Comparison of ENCODE assay signal across 10 cellular contexts in genomic region chr5:132812123-132812948, GRCh38. TPM values are rescaled to one million over a fixed set of nuclear protein-coding genes. Genes with fewer than 3 reads are reported as not detected.
DNase-seq lines count a peak whose midpoint lies in the region; ATAC-seq, FAIRE-seq and TF ChIP-seq lines count a peak whose summit lies in the region.
"Had no signal": no experiment of that assay in that cellular context is flagged by ENCODE, and none has a peak within 500 bp of the region (broad histone marks: within the 10 kb centered on the region; RNA-seq: fewer than 3 reads in every experiment).

No MANE protein-coding gene starts in this region.

- H4K20me1 ChIP-seq in OCI-LY3 (ENCODE audit: insufficient read depth, low read length) (no peaks in the 10 kb centered on the region), endothelial cell of umbilical vein (replicated peaks; ENCODE audit: control insufficient read depth, extremely low read depth, insufficient read depth, low read length) (no peaks in the 10 kb centered on the region)

- H3K4me1 Mint-ChIP-seq in stimulated activated naive CD8-positive, alpha-beta T cell treated with anti-CD3 and anti-CD28 coated beads, Interleukin-15, Interleukin-2, amounts not matched to agents 100 ng/mL and 50 ng/mL, for 24 hours (ENCODE audit: low read depth), result peaks cover 10% of the 10 kb centered on the region

- dilution Hi-C loops in endothelial cell of umbilical vein (cut with MboI; ENCODE audit: extremely low pct_ligation_motif_present, low sequenced_read_pairs), result no loop called here

- BruUV-seq in endothelial cell of umbilical vein (replicated peaks; lab: Mats Ljungman, UMichigan), result no TSS peak

- peak; percentile 15 for FAIRE-seq in endothelial cell of umbilical vein (lab: Jason Lieb, UNC)

- peaks cover 55% of the 10 kb centered on the region for H3K27me3 Mint-ChIP-seq in stimulated activated naive CD8-positive, alpha-beta T cell treated with anti-CD3 and anti-CD28 coated beads, Interleukin-15, Interleukin-2, amounts not matched to agents 100 ng/mL and 50 ng/mL, for 24 hours

- TF ChIP-seq CTCF in OCI-LY3 (IDR thresholded peaks at IDR 0.05; ENCODE audit: low read depth, low read length) (no peak), endothelial cell of umbilical vein (IDR thresholded peaks at IDR 0.05; ENCODE audit: extremely low read depth in 1 of 2, insufficient read depth in 1 of 2, low read depth in 1 of 2, low read length in 2 of 2) (no peak), esophagus squamous epithelium (IDR thresholded peaks at IDR 0.05) (no peak)

- DNase-seq in stimulated activated naive CD8-positive, alpha-beta T cell treated with anti-CD3 and anti-CD28 coated beads, Interleukin-15, Interleukin-2, amounts not matched to agents 100 U/mL and 50 U/mL, for 24 hours, result no peak
- DNase-seq in endothelial cell of umbilical vein (ENCODE audit: low read depth, low spot score) (no peak), left lobe of liver (ENCODE audit: low spot score) (no peak), SW480 (ENCODE audit: low spot score) (no peak), esophagus squamous epithelium (lab: John Stamatoyannopoulos, UW) (no peak)
- no peak for DNase-seq in activated effector memory CD4-positive, alpha-beta T cell treated with Interleukin-2 at 50 U/mL for 16 hours
- DNase-seq: activated CD4-positive, alpha-beta T cell treated with anti-CD3 and anti-CD28 coated beads, Interleukin-2, amount 50 U/mL, for 1 hour; effector CD8-positive, alpha-beta T cell had no signal

- no peak for ATAC-seq in stimulated activated naive CD8-positive, alpha-beta T cell treated with anti-CD3 and anti-CD28 coated beads, Interleukin-15, Interleukin-2, amounts not matched to agents 100 U/mL and 50 U/mL, for 24 hours
- ATAC-seq in left lobe of liver, result no peak

- peak overlapping the region; percentile 74 for H3K4me3 Mint-ChIP-seq in stimulated activated naive CD8-positive, alpha-beta T cell treated with anti-CD3 and anti-CD28 coated beads, Interleukin-15, Interleukin-2, amounts not matched to agents 100 ng/mL and 50 ng/mL, for 24 hours

- no peaks in the 10 kb centered on the region for H3K36me3 ChIP-seq in OCI-LY3 (replicated peaks; ENCODE audit: low read depth, low read length)
- no peaks in the 10 kb centered on the region for H3K36me3 ChIP-seq in endothelial cell of umbilical vein (ENCODE audit: control insufficient read depth in 2 of 2, extremely low read depth in 1 of 2, insufficient read depth in 2 of 2, low read length in 2 of 2)
- H3K36me3 ChIP-seq in esophagus squamous epithelium, result no peaks in the 10 kb centered on the region

- H3K9me3 ChIP-seq in OCI-LY3 (ENCODE audit: insufficient read depth, low read length) (no peaks in the 10 kb centered on the region), endothelial cell of umbilical vein (replicated peaks; ENCODE audit: control insufficient read depth, insufficient read depth, low read length) (no peaks in the 10 kb centered on the region), esophagus squamous epithelium (no peaks in the 10 kb centered on the region)

- H2AFZ ChIP-seq in OCI-LY3 (ENCODE audit: low read depth, low read length) (no peak overlapping the region), endothelial cell of umbilical vein (ENCODE audit: low read depth, low read length) (no peak overlapping the region)

- H3K36me3 Mint-ChIP-seq in stimulated activated naive CD8-positive, alpha-beta T cell treated with anti-CD3 and anti-CD28 coated beads, Interleukin-15, Interleukin-2, amounts not matched to agents 100 ng/mL and 50 ng/mL, for 24 hours (ENCODE audit: low read depth), result no peaks in the 10 kb centered on the region

- H3K9me3 Mint-ChIP-seq in stimulated activated naive CD8-positive, alpha-beta T cell treated with anti-CD3 and anti-CD28 coated beads, Interleukin-15, Interleukin-2, amounts not matched to agents 100 ng/mL and 50 ng/mL, for 24 hours, result no peaks in the 10 kb centered on the region

- POLR2A ChIA-PET in endothelial cell of umbilical vein (lab: Charles Lee), result no interaction called here

- H3K4me1 ChIP-seq in OCI-LY3 (ENCODE audit: low read length), result no peaks in the 10 kb centered on the region
- no peaks in the 10 kb centered on the region for H3K4me1 ChIP-seq in endothelial cell of umbilical vein (ENCODE audit: control insufficient read depth, extremely low read depth, insufficient read depth, low read length)
- peaks cover 9 to 35% (median 18%) of the 10 kb centered on the region in 3 donors for H3K4me1 ChIP-seq in esophagus squamous epithelium

- TF ChIP-seq POLR2A in endothelial cell of umbilical vein (IDR thresholded peaks at IDR 0.05; ENCODE audit: low read depth, low read length), result no peak
- no peak for TF ChIP-seq POLR2A in esophagus squamous epithelium (IDR thresholded peaks at IDR 0.05)

- H3K4me2 ChIP-seq in OCI-LY3 (ENCODE audit: low read length), result peak overlapping the region; percentile 20
- H3K4me2 ChIP-seq in endothelial cell of umbilical vein (ENCODE audit: insufficient read depth, low read length), result peak overlapping the region; percentile 29

- no peaks in the 10 kb centered on the region for H3K79me2 ChIP-seq in OCI-LY3 (ENCODE audit: low read length)
- no peaks in the 10 kb centered on the region for H3K79me2 ChIP-seq in endothelial cell of umbilical vein (ENCODE audit: control insufficient read depth, insufficient read depth, low read length)

- H3K27me3 ChIP-seq in OCI-LY3 (ENCODE audit: low read depth, low read length) (0 out of 2 replicates have a peak, but pooled peaks cover 4% of the 10 kb centered on the region), endothelial cell of umbilical vein (ENCODE audit: control insufficient read depth in 2 of 2, insufficient read depth in 2 of 2, low read length in 2 of 2) (peaks cover 20 to 36% of the 10 kb centered on the region in 2 experiments), esophagus squamous epithelium (peaks cover 6 to 55% (median 14%) of the 10 kb centered on the region in 4 donors)

- H3K9me1 ChIP-seq in endothelial cell of umbilical vein (replicated peaks; ENCODE audit: control insufficient read depth, extremely low read depth, insufficient read depth, low read length), result no peaks in the 10 kb centered on the region

- intact Hi-C loops in endothelial cell of umbilical vein (cut with micrococcal nuclease), result no loop called here
- intact Hi-C loops in esophagus squamous epithelium (cut with DNase I), result loop anchor here (10.0 kb wide), 1 partner anchor 288 kb away; no protein-coding TSS in a partner anchor

- WGBS in esophagus squamous epithelium, 2 donors, result 60 to 70% methylated on average over 20 of the region's 20 CpGs

- H3K4me3 ChIP-seq in OCI-LY3 (ENCODE audit: low read length) (no peak overlapping the region), endothelial cell of umbilical vein (replicated peaks in 1 of 3; ENCODE audit: insufficient read depth in 1 of 3, low read depth in 1 of 3, low read length in 3 of 3) (no peak overlapping the region), esophagus squamous epithelium (peak overlapping the region in 1 of 4 donors; percentile 54)

- no peak overlapping the region for H3K9ac ChIP-seq in OCI-LY3 (ENCODE audit: low read length)
- no peak overlapping the region for H3K9ac ChIP-seq in endothelial cell of umbilical vein (replicated peaks; ENCODE audit: extremely low read depth, insufficient read depth, low read length)

- no peak overlapping the region for H3K27ac Mint-ChIP-seq in stimulated activated naive CD8-positive, alpha-beta T cell treated with anti-CD3 and anti-CD28 coated beads, Interleukin-15, Interleukin-2, amounts not matched to agents 100 ng/mL and 50 ng/mL, for 24 hours

- H3K27ac ChIP-seq in OCI-LY3 (ENCODE audit: low read length), result no peak overlapping the region
- H3K27ac ChIP-seq in endothelial cell of umbilical vein (ENCODE audit: insufficient read depth, low read depth, low read length), result no peak overlapping the region
- H3K27ac ChIP-seq in esophagus squamous epithelium, result no peak overlapping the region

- CTCF ChIA-PET in endothelial cell of umbilical vein (lab: Charles Lee), result interaction anchor here (1.2 to 5.4 kb wide), 3 partner anchors 8 to 65 kb away, joined by 3 to 53 read pairs (median 6); partner anchors contain the start of gene CCNI2

RNA-seq across cellular contexts. Expression of gene SOWAHA, which starts 0.8 kb away (rescaled TPM):
- not detected in 2 replicates for total RNA-seq in endothelial cell of umbilical vein
- not detected in 2 replicates for polyA plus RNA-seq in endothelial cell of umbilical vein
- polyA plus RNA-seq in endothelial cell of umbilical vein (2011; cell fraction: cytosol; rRNA removed), result 0.01 TPM in 1 of 2 replicates, not detected in the other
- polyA plus RNA-seq in endothelial cell of umbilical vein (2011; cell fraction: nucleus; rRNA removed), result not detected in 2 replicates
- not detected in 2 replicates for polyA plus RNA-seq in endothelial cell of umbilical vein (2012)
- polyA minus RNA-seq in endothelial cell of umbilical vein, result not detected in 2 replicates
- not detected for polyA minus RNA-seq in endothelial cell of umbilical vein (2011; cell fraction: cytosol; rRNA and poly(A)+ RNA removed)
- not detected in 2 replicates for polyA minus RNA-seq in endothelial cell of umbilical vein (2011; cell fraction: nucleus; rRNA and poly(A)+ RNA removed)
- 1.7 TPM for total RNA-seq in left lobe of liver
- under 1 TPM in 2 of 4 donors, not detected in 2; 0.13 to 0.45 TPM for total RNA-seq in esophagus squamous epithelium

RNA-seq across cellular contexts. Expression of gene SHROOM1, which starts 18.1 kb away (rescaled TPM):
- total RNA-seq in endothelial cell of umbilical vein (20.9 and 21.0 TPM in 2 replicates), left lobe of liver (41.3 TPM), esophagus squamous epithelium (10 to 100 TPM in 1 of 4 donors, 1 to 10 TPM in 3; 2.7 to 10.7 (median 3.7) TPM)
- polyA plus RNA-seq in endothelial cell of umbilical vein, result 12.8 and 13.0 TPM in 2 replicates
- polyA plus RNA-seq in endothelial cell of umbilical vein (2011; cell fraction: cytosol; rRNA removed), result 8.3 and 9.0 TPM in 2 replicates
- 25.4 and 29.9 TPM in 2 replicates for polyA plus RNA-seq in endothelial cell of umbilical vein (2011; cell fraction: nucleus; rRNA removed)
- 6.9 and 11.5 TPM in 2 replicates for polyA plus RNA-seq in endothelial cell of umbilical vein (2012)
- 5.3 and 6.6 TPM in 2 replicates for polyA minus RNA-seq in endothelial cell of umbilical vein
- polyA minus RNA-seq in endothelial cell of umbilical vein (2011; cell fraction: cytosol; rRNA and poly(A)+ RNA removed), result 5.3 TPM
- 7.0 and 11.0 TPM in 2 replicates for polyA minus RNA-seq in endothelial cell of umbilical vein (2011; cell fraction: nucleus; rRNA and poly(A)+ RNA removed)

RNA-seq across cellular contexts. Expression of gene SEPTIN8, which starts 35.3 kb away (rescaled TPM):
- total RNA-seq in endothelial cell of umbilical vein (77.2 and 82.1 TPM in 2 replicates), left lobe of liver (12.2 TPM), esophagus squamous epithelium (10 to 100 TPM; 31.9 to 44.9 (median 38.3) TPM)
- 45.3 and 56.6 TPM in 2 replicates for polyA plus RNA-seq in endothelial cell of umbilical vein
- 56.2 and 59.9 TPM in 2 replicates for polyA plus RNA-seq in endothelial cell of umbilical vein (2011; cell fraction: cytosol; rRNA removed)
- 169 and 191 TPM in 2 replicates for polyA plus RNA-seq in endothelial cell of umbilical vein (2011; cell fraction: nucleus; rRNA removed)
- polyA plus RNA-seq in endothelial cell of umbilical vein (2012), result 64.5 and 64.8 TPM in 2 replicates
- 74.2 and 83.0 TPM in 2 replicates for polyA minus RNA-seq in endothelial cell of umbilical vein
- polyA minus RNA-seq in endothelial cell of umbilical vein (2011; cell fraction: cytosol; rRNA and poly(A)+ RNA removed), result 8.4 TPM
- 39.0 and 42.6 TPM in 2 replicates for polyA minus RNA-seq in endothelial cell of umbilical vein (2011; cell fraction: nucleus; rRNA and poly(A)+ RNA removed)

RNA-seq across cellular contexts. Expression of gene GDF9, which starts 53.9 kb away (rescaled TPM):
- 0.32 TPM in 1 of 2 replicates, not detected in the other for total RNA-seq in endothelial cell of umbilical vein
- 0.07 and 0.24 TPM in 2 replicates for polyA plus RNA-seq in endothelial cell of umbilical vein
- polyA plus RNA-seq in endothelial cell of umbilical vein (2011; cell fraction: cytosol; rRNA removed), result 0.04 and 0.08 TPM in 2 replicates
- 0.14 and 0.45 TPM in 2 replicates for polyA plus RNA-seq in endothelial cell of umbilical vein (2011; cell fraction: nucleus; rRNA removed)
- 0.09 TPM in 1 of 2 replicates, not detected in the other for polyA plus RNA-seq in endothelial cell of umbilical vein (2012)
- polyA minus RNA-seq in endothelial cell of umbilical vein, result 0.15 and 0.19 TPM in 2 replicates
- polyA minus RNA-seq in endothelial cell of umbilical vein (2011; cell fraction: cytosol; rRNA and poly(A)+ RNA removed), result not detected
- 1.4 and 1.8 TPM in 2 replicates for polyA minus RNA-seq in endothelial cell of umbilical vein (2011; cell fraction: nucleus; rRNA and poly(A)+ RNA removed)
- total RNA-seq in left lobe of liver, result 0.15 TPM
- total RNA-seq in esophagus squamous epithelium, result under 1 TPM in 2 of 4 donors, not detected in 2; 0.26 to 0.40 TPM

RNA-seq across cellular contexts. Expression of gene UQCRQ, which starts 54.1 kb away (rescaled TPM):
- 390 and 458 TPM in 2 replicates for total RNA-seq in endothelial cell of umbilical vein
- polyA plus RNA-seq in endothelial cell of umbilical vein, result 246 and 263 TPM in 2 replicates
- 280 and 312 TPM in 2 replicates for polyA plus RNA-seq in endothelial cell of umbilical vein (2011; cell fraction: cytosol; rRNA removed)
- polyA plus RNA-seq in endothelial cell of umbilical vein (2011; cell fraction: nucleus; rRNA removed), result 72.0 and 114 TPM in 2 replicates
- 329 and 394 TPM in 2 replicates for polyA plus RNA-seq in endothelial cell of umbilical vein (2012)
- polyA minus RNA-seq in endothelial cell of umbilical vein, result 30.1 and 50.5 TPM in 2 replicates
- 61.8 TPM for polyA minus RNA-seq in endothelial cell of umbilical vein (2011; cell fraction: cytosol; rRNA and poly(A)+ RNA removed)
- 16.8 and 20.5 TPM in 2 replicates for polyA minus RNA-seq in endothelial cell of umbilical vein (2011; cell fraction: nucleus; rRNA and poly(A)+ RNA removed)
- 727 TPM for total RNA-seq in left lobe of liver
- total RNA-seq in esophagus squamous epithelium, result 100 to 1,000 TPM; 160 to 232 (median 193) TPM
